In the genomic region with DNA sequence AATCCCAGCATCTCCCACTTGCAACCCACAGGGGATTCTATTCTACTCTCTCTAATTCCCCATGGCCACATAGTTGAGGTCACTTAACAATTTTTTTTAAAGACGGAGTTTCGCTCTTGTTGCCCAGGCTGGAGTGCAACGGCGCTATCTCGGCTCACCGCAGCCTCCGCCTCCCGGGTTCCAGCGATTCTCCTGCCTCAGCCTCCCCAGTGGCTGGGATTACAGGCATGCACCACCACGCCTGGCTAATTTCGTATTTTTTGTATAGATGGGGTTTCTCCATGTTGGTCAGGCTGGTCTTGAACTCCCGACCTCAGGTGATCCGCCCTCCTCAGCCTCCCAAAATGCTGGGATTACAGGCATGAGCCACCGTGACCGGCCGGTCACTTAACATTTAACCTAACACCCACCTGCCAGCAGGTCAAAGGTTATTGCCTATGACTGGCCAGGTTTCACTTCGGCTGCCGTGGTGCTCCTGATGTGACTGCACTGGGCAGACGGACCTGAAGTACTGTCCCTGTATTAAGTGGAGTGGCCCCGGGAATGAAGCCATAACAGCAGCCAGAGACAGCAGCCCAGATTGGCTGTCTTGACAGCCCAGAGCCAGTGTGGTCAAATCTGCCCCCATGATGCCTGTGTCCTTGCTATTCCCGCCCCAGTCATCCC, we compare ENCODE assay signal across 1 cellular context.
TF ChIP-seq lines count a peak whose summit lies in the region.

No MANE protein-coding gene starts in this region.

TF ChIP-seq in HepG2, 621 proteins besides CTCF, POLR2A, EP300 and RAD21:
- TF ChIP-seq PHF20 (CRISPR knock-in tag; IDR thresholded peaks at IDR 0.05), result peak; percentile 35; the same call in 1 of the 2 replicates
- 0 out of 2 replicates have a peak, but pooled peaks have one; percentile 34 for TF ChIP-seq ZNF292 (CRISPR knock-in tag; IDR thresholded peaks at IDR 0.05; ENCODE audit: borderline replicate concordance, low read depth)
- 0 out of 2 replicates have a peak, but pooled peaks have one; percentile 9 for TF ChIP-seq ZNF136 (CRISPR knock-in tag; IDR thresholded peaks at IDR 0.05; ENCODE audit: low read depth)
- TF ChIP-seq ZNF841 (CRISPR knock-in tag; IDR thresholded peaks at IDR 0.05; ENCODE audit: borderline replicate concordance), result 0 out of 2 replicates have a peak, but pooled peaks have one; percentile 54
- TF ChIP-seq PPARG (CRISPR knock-in tag; conservative IDR thresholded peaks at IDR 0.05), result 0 out of 2 replicates have a peak, but pooled peaks have one; percentile 24
